Comparison of ENCODE assay signal across 8 cellular contexts in the genomic region with DNA sequence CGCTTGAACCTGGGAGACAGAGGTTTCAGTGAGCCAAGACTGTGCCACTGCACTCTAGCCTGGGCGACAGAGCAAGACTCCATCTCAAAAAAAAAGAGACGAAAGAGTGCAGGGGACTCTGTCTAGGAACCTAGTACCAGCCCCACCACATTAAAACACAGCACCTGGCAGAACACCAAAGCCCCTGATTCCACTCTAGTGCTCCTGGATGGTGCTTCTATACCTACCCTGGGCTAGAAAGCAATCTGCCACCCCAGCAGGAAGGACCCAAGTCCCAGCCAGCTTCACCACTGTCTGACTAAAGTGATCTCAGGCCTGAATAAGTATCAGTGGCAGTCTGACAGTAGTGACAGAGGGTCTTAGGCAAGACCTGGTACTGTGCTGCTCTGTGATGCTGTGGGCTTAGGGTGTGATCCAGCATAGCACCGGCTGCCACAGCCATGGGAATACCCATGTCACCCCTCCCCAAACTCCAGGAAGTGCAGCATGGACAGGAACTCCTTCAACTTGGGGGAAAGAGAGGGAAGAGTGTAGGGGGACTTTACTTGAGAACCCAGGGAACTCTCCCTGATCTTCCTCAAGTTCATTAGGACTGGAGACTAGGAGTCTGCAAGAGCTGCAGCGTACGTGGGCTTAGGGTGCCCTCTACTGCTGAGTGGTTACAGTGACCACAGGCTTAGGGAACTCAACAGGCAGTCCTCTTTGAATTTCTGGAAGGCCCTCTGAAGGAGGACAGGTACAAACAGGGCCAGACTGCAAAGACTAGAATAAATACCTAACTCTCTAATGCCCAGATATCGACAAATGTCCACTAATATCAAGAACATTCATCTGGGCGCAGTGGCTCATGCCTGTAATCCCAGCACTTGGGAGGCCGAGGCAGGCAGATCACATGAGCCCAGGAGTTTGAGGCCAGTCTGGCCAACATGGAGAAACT. TPM values are rescaled to one million over a fixed set of nuclear protein-coding genes. Genes with fewer than 3 reads are reported as not detected.
A peak's percentile ranks its signal among the peaks of the same experiment; 100 is the strongest.
DNase-seq lines count a peak whose midpoint lies in the region; ATAC-seq, FAIRE-seq and TF ChIP-seq lines count a peak whose summit lies in the region.

No MANE protein-coding gene starts in this region.

- no peaks in the 10 kb centered on the region for H3K27me3 ChIP-seq in vagina

- H3K4me3 ChIP-seq in fibroblast of villous mesenchyme (ENCODE audit: low read depth, low read length) (no peak overlapping the region), vagina (no peak overlapping the region)

- H3K27ac ChIP-seq in vagina, result no peak overlapping the region

- in situ Hi-C loops in G401 (cut with HindIII; ENCODE audit: low sequenced_read_pairs), result no loop called here

- FAIRE-seq in RCC 7860 (lab: Jason Lieb, UNC), result no peak

- no peaks in the 10 kb centered on the region for H3K9me3 ChIP-seq in vagina

- ATAC-seq in GM21717 (IDR thresholded peaks at IDR 0.05; ENCODE audit: unreplicated experiment), result no peak

- H3K4me1 ChIP-seq in vagina, result no peaks in the 10 kb centered on the region

- intact Hi-C loops in vagina (cut with DNase I), result no loop called here

- DNase-seq in G401 (ENCODE audit: low spot score), result peak; percentile 61
- DNase-seq in RCC 7860 (ENCODE audit: low spot score), result peak; percentile 52
- peak; percentile 78 to 80 for DNase-seq in activated T-cell treated with anti-CD3 and anti-CD28 coated beads, Interleukin-2, amount 50 U/mL, for 48 hours
- peak; percentile 84 for DNase-seq in fibroblast of villous mesenchyme (ENCODE audit: low read depth)
- peak; percentile 66 for DNase-seq in pons (ENCODE audit: low spot score)
- DNase-seq in vagina (ENCODE audit: extremely low spot score in 2 of 2), result no peak

- TF ChIP-seq POLR2A in vagina (IDR thresholded peaks at IDR 0.05), result no peak

- TF ChIP-seq CTCF in LNCAP (IDR thresholded peaks at IDR 0.05), result peak; percentile 85
- peak; percentile 91 for TF ChIP-seq CTCF in fibroblast of villous mesenchyme (IDR thresholded peaks at IDR 0.05; ENCODE audit: insufficient read depth, low read depth, low read length)
- peak in 2 of 3 experiments; percentile 7 to 34 for TF ChIP-seq CTCF in vagina (IDR thresholded peaks at IDR 0.05)

- H3K36me3 ChIP-seq in vagina, result no peaks in the 10 kb centered on the region

RNA-seq across cellular contexts. Expression of a gene that starts 30.0 kb away (rescaled TPM):
- total RNA-seq in G401 (2014; rRNA removed; shearing (Covaris generic)), result not detected in 2 replicates
- total RNA-seq in fibroblast of villous mesenchyme, result not detected in 2 replicates
- total RNA-seq in vagina, result 27.7 TPM

RNA-seq across cellular contexts. Expression of a gene that starts 40.9 kb away (rescaled TPM):
- total RNA-seq in G401 (2014; rRNA removed; shearing (Covaris generic)), result not detected in 2 replicates
- under 0.01 TPM in 1 of 2 replicates, not detected in the other for total RNA-seq in fibroblast of villous mesenchyme
- 0.25 TPM for total RNA-seq in vagina

Comparison
In these comparisons a context has a peak if more than half of its experiments do, and no peak if none do; other contexts are left out.
1. DNase-seq: peak in G401 (single experiment), RCC 7860 (single experiment), activated T-cell treated with anti-CD3 and anti-CD28 coated beads, Interleukin-2, amount 50 U/mL, for 48 hours (2 of 2), fibroblast of villous mesenchyme (single experiment) and pons (single experiment); none in vagina (0 of 2).
2. CTCF ChIP-seq: peak in every context shown above with its lines; median percentile 91 in fibroblast of villous mesenchyme; 85 in LNCAP; 20 in vagina.
3. RNA of a gene that starts 30.0 kb away (total RNA-seq): 27.7 TPM in vagina (single experiment); not detected in G401 and not detected in fibroblast of villous mesenchyme; every median in the first group is over 10 times any median in the second.